ENCODE assay signal across 8 cellular contexts in genomic region chr7:30028749-30029635, GRCh38. TPM values are rescaled to one million over a fixed set of nuclear protein-coding genes. Genes with fewer than 3 reads are reported as not detected.
DNase-seq lines count a peak whose midpoint lies in the region; ATAC-seq, FAIRE-seq and TF ChIP-seq lines count a peak whose summit lies in the region.

No MANE protein-coding gene starts in this region.

- peak overlapping the region; percentile 77 for H3K4me2 ChIP-seq in keratinocyte (ENCODE audit: control insufficient read depth, extremely low read depth, insufficient read depth, low read depth, low read length)

- peak overlapping the region; percentile 54 to 87 for H3K4me3 ChIP-seq in CD4-positive, alpha-beta memory T cell (ENCODE audit: low read length in 2 of 2)
- peak overlapping the region; percentile 82 to 96 (median 92) for H3K4me3 ChIP-seq in Peyer's patch
- H3K4me3 ChIP-seq in breast epithelium: peak overlapping the region; percentile 79 to 96 (median 87)
- H3K4me3 ChIP-seq in keratinocyte (ENCODE audit: control insufficient read depth in 2 of 3, extremely low read depth in 1 of 3, insufficient read depth in 2 of 3, low read depth in 1 of 3, low read length in 3 of 3): peak overlapping the region; percentile 86 to 99 (median 96)

- peak overlapping the region in 5 of 7 donors; percentile 86 to 93 (median 89) for H3K27ac Mint-ChIP-seq in CD4-positive, alpha-beta memory T cell

- no peaks in the 10 kb centered on the region for H4K20me1 ChIP-seq in keratinocyte (ENCODE audit: control insufficient read depth, extremely low read depth, insufficient read depth, low read length)

- H3K4me1 ChIP-seq in CD4-positive, alpha-beta memory T cell (ENCODE audit: insufficient read depth, low read length): peaks cover 45% of the 10 kb centered on the region
- peaks cover 0 to 37% (median 8%) of the 10 kb centered on the region in 4 donors for H3K4me1 ChIP-seq in Peyer's patch
- H3K4me1 ChIP-seq in breast epithelium: peaks cover 0 to 15% of the 10 kb centered on the region in 2 donors
- H3K4me1 ChIP-seq in keratinocyte (ENCODE audit: control insufficient read depth, extremely low read depth, insufficient read depth, low read length): peaks cover 22% of the 10 kb centered on the region

- POLR2A ChIA-PET in CD4-positive, alpha-beta memory T cell (lab: Charles Lee; ENCODE audit: partially characterized antibody): interaction anchor here (1.7 to 3.7 kb wide), 3 partner anchors 15 to 450 kb away, joined by 4 to 19 read pairs (median 8); partner anchors contain the start of genes MTURN and NOD1

- peaks cover 58% of the 10 kb centered on the region for H3K79me2 ChIP-seq in keratinocyte (ENCODE audit: control insufficient read depth, insufficient read depth, low read length)

- ATAC-seq in GM18868 (IDR thresholded peaks at IDR 0.05; ENCODE audit: unreplicated experiment) (peak; percentile 17), HG03066 (IDR thresholded peaks at IDR 0.05; ENCODE audit: low read depth, unreplicated experiment) (peak; percentile 17)

- H3K9me3 ChIP-seq in CD4-positive, alpha-beta memory T cell (ENCODE audit: control insufficient read depth in 1 of 2, low read length in 2 of 2): no peaks in the 10 kb centered on the region
- H3K9me3 ChIP-seq in Peyer's patch (no peaks in the 10 kb centered on the region), breast epithelium (no peaks in the 10 kb centered on the region), keratinocyte (ENCODE audit: control insufficient read depth, low read depth, low read length) (no peaks in the 10 kb centered on the region)

- no peaks in the 10 kb centered on the region for H3K36me3 ChIP-seq in CD4-positive, alpha-beta memory T cell (ENCODE audit: insufficient read depth, low read length)
- H3K36me3 ChIP-seq in Peyer's patch (no peaks in the 10 kb centered on the region), breast epithelium (no peaks in the 10 kb centered on the region), keratinocyte (ENCODE audit: control insufficient read depth in 2 of 2, extremely low read depth in 1 of 2, insufficient read depth in 2 of 2, low read length in 2 of 2) (no peaks in the 10 kb centered on the region)

- H3K27ac ChIP-seq in CD4-positive, alpha-beta memory T cell (ENCODE audit: low read depth, low read length): peak overlapping the region; percentile 63
- H3K27ac ChIP-seq in Peyer's patch (peak overlapping the region; percentile 87 to 93 (median 91)), breast epithelium (peak overlapping the region; percentile 92 to 96), keratinocyte (ENCODE audit: control insufficient read depth, insufficient read depth, low read length) (peak overlapping the region; percentile 81)

- H3K9me1 ChIP-seq in keratinocyte (ENCODE audit: control insufficient read depth, extremely low read depth, insufficient read depth, low read length): no peaks in the 10 kb centered on the region

- intact Hi-C loops in CD4-positive, alpha-beta memory T cell (cut with micrococcal nuclease): loop anchor here (1.0 to 5.0 kb wide), 4 partner anchors 33 to 698 kb away; partner anchors contain the start of genes GARS1 and NOD1
- intact Hi-C loops in breast epithelium (cut with DNase I; ENCODE audit: low total_unique reads): no loop called here

- no peaks in the 10 kb centered on the region for H3K9me3 Mint-ChIP-seq in CD4-positive, alpha-beta memory T cell

- peak overlapping the region; percentile 83 for H3K9ac ChIP-seq in keratinocyte (ENCODE audit: control insufficient read depth, extremely low read depth, insufficient read depth, low read length)

- peaks cover 19 to 36% (median 29%) of the 10 kb centered on the region in 4 donors for H3K4me1 Mint-ChIP-seq in CD4-positive, alpha-beta memory T cell

- H3K36me3 Mint-ChIP-seq in CD4-positive, alpha-beta memory T cell: peaks cover 0 to 23% of the 10 kb centered on the region in 2 donors

- peak; percentile 15 to 25 for TF ChIP-seq POLR2A in Peyer's patch (IDR thresholded peaks at IDR 0.05)
- TF ChIP-seq POLR2A in breast epithelium (IDR thresholded peaks at IDR 0.05): no peak

- H3K27me3 ChIP-seq in CD4-positive, alpha-beta memory T cell (ENCODE audit: insufficient read depth, low read length): no peaks in the 10 kb centered on the region
- H3K27me3 ChIP-seq in Peyer's patch: no peaks in the 10 kb centered on the region
- no peaks in the 10 kb centered on the region for H3K27me3 ChIP-seq in breast epithelium
- H3K27me3 ChIP-seq in keratinocyte (ENCODE audit: control insufficient read depth, extremely low read depth, insufficient read depth, low read length): no peaks in the 10 kb centered on the region

- DNase-seq in CD4-positive, alpha-beta memory T cell: peak; percentile 35 to 43 (median 41)
- DNase-seq in Peyer's patch: peak in 2 of 3 donors; percentile 41 to 62
- peak; percentile 23 to 54 for DNase-seq in breast epithelium (ENCODE audit: low spot score in 2 of 2)
- DNase-seq in keratinocyte (ENCODE audit: low read depth, low spot score): no peak
- DNase-seq in stimulated activated CD8-positive, alpha-beta memory T cell treated with anti-CD3 and anti-CD28 coated beads, Interleukin-4, amount 100 ng/mL, for 24 hours (ENCODE audit: low read depth): peak; percentile 1
- DNase-seq in NCI-H1436 treated with DMSO at 0.1 percent for 48 hours (lab: John Stamatoyannopoulos, UW): no peak

- peak overlapping the region; percentile 82 for H2AFZ ChIP-seq in keratinocyte (ENCODE audit: control insufficient read depth, low read length)

- CTCF ChIA-PET in CD4-positive, alpha-beta memory T cell (lab: Charles Lee; ENCODE audit: partially characterized antibody): interaction anchor here (1.6 to 1.9 kb wide), 2 partner anchors 13 to 33 kb away, joined by 4 to 9 read pairs; no protein-coding TSS in a partner anchor

- peak; percentile 23 for FAIRE-seq in keratinocyte (lab: Jason Lieb, UNC)

- no peaks in the 10 kb centered on the region for H3K27me3 Mint-ChIP-seq in CD4-positive, alpha-beta memory T cell

- no peak overlapping the region for H3K4me3 Mint-ChIP-seq in CD4-positive, alpha-beta memory T cell

- dilution Hi-C loops in keratinocyte (cut with MboI; ENCODE audit: extremely low pct_ligation_motif_present, low sequenced_read_pairs): no loop called here

- TF ChIP-seq CTCF in Peyer's patch (IDR thresholded peaks at IDR 0.05) (peak in 2 of 6 experiments; percentile 7 to 25), breast epithelium (IDR thresholded peaks at IDR 0.05) (peak in 1 of 3 donors; percentile 8), keratinocyte (optimal IDR thresholded peaks at IDR 0.05 in 1 of 3, IDR thresholded peaks at IDR 0.05 in 1 of 3, conservative IDR thresholded peaks at IDR 0.05 in 1 of 3; ENCODE audit: extremely low read depth in 1 of 3, insufficient read depth in 2 of 3, low read length in 3 of 3) (no peak)

RNA-seq across cellular contexts. Expression of gene PLEKHA8, which starts 0.8 kb away (rescaled TPM):
- total RNA-seq in CD4-positive, alpha-beta memory T cell: 10 to 100 TPM; 11.8 to 13.2 TPM
- polyA plus RNA-seq in CD4-positive, alpha-beta memory T cell: 1 to 10 TPM; 2.4 to 4.2 TPM
- total RNA-seq in Peyer's patch (10 to 100 TPM in 3 of 4 donors, 1 to 10 TPM in 1; 9.9 to 30.1 (median 15.2) TPM), breast epithelium (10 to 100 TPM in 2 of 3 donors, 1 to 10 TPM in 1; 7.5 to 15.1 (median 14.0) TPM)
- polyA plus RNA-seq in keratinocyte: 5.7 to 9.6 TPM (median 6.0 TPM) in 3 replicates
- 7.5 TPM for polyA plus RNA-seq in keratinocyte (2011; ENCODE audit: low read depth)
- polyA plus RNA-seq in keratinocyte (2011; cell fraction: cytosol; rRNA removed): 3.7 and 6.8 TPM in 2 replicates
- polyA plus RNA-seq in keratinocyte (2011; cell fraction: nucleus; rRNA removed): 8.2 and 10.6 TPM in 2 replicates
- 5.4 and 6.4 TPM in 2 replicates for polyA plus RNA-seq in keratinocyte (2012; ENCODE audit: low replicate concordance)
- 3.1 to 14.9 TPM (median 8.6 TPM) in 3 replicates for polyA minus RNA-seq in keratinocyte
- 5.6 TPM for polyA minus RNA-seq in keratinocyte (2011; cell fraction: cytosol; rRNA and poly(A)+ RNA removed)
- polyA minus RNA-seq in keratinocyte (2011; cell fraction: nucleus; rRNA and poly(A)+ RNA removed): 11.3 and 23.2 TPM in 2 replicates

RNA-seq across cellular contexts. Expression of gene FKBP14, which starts 2.5 kb away (rescaled TPM):
- total RNA-seq in CD4-positive, alpha-beta memory T cell: 1 to 10 TPM; 6.0 to 6.3 TPM
- polyA plus RNA-seq in CD4-positive, alpha-beta memory T cell: 1 to 10 TPM; 1.6 to 3.2 TPM
- 1 to 10 TPM; 4.2 to 8.5 (median 6.3) TPM for total RNA-seq in Peyer's patch
- total RNA-seq in breast epithelium: 10 to 100 TPM in 1 of 3 donors, 1 to 10 TPM in 2; 3.8 to 13.0 (median 9.5) TPM
- 16.0 to 24.5 TPM (median 18.3 TPM) in 3 replicates for polyA plus RNA-seq in keratinocyte
- 5.0 TPM for polyA plus RNA-seq in keratinocyte (2011; ENCODE audit: low read depth)
- polyA plus RNA-seq in keratinocyte (2011; cell fraction: cytosol; rRNA removed): 7.7 and 13.9 TPM in 2 replicates
- polyA plus RNA-seq in keratinocyte (2011; cell fraction: nucleus; rRNA removed): 27.9 and 33.7 TPM in 2 replicates
- 7.2 and 12.3 TPM in 2 replicates for polyA plus RNA-seq in keratinocyte (2012; ENCODE audit: low replicate concordance)
- 2.7 to 14.4 TPM (median 10.8 TPM) in 3 replicates for polyA minus RNA-seq in keratinocyte
- 6.1 TPM for polyA minus RNA-seq in keratinocyte (2011; cell fraction: cytosol; rRNA and poly(A)+ RNA removed)
- polyA minus RNA-seq in keratinocyte (2011; cell fraction: nucleus; rRNA and poly(A)+ RNA removed): 16.2 and 33.8 TPM in 2 replicates

RNA-seq across cellular contexts. Expression of gene SCRN1, which starts 39.4 kb away (rescaled TPM):
- 1 to 10 TPM; 2.0 to 2.5 TPM for total RNA-seq in CD4-positive, alpha-beta memory T cell
- polyA plus RNA-seq in CD4-positive, alpha-beta memory T cell: 1 to 10 TPM; 2.3 to 2.9 TPM
- total RNA-seq in Peyer's patch (10 to 100 TPM in 1 of 4 donors, 1 to 10 TPM in 3; 3.7 to 34.7 (median 7.4) TPM), breast epithelium (10 to 100 TPM; 25.9 to 32.0 (median 31.5) TPM)
- polyA plus RNA-seq in keratinocyte: 46.0 to 58.2 TPM (median 52.3 TPM) in 3 replicates
- polyA plus RNA-seq in keratinocyte (2011; ENCODE audit: low read depth): 9.3 TPM
- polyA plus RNA-seq in keratinocyte (2011; cell fraction: cytosol; rRNA removed): 45.2 and 58.7 TPM in 2 replicates
- polyA plus RNA-seq in keratinocyte (2011; cell fraction: nucleus; rRNA removed): 43.3 and 44.2 TPM in 2 replicates
- 13.3 and 53.9 TPM in 2 replicates for polyA plus RNA-seq in keratinocyte (2012; ENCODE audit: low replicate concordance)
- polyA minus RNA-seq in keratinocyte: 41.5 to 78.1 TPM (median 63.6 TPM) in 3 replicates
- polyA minus RNA-seq in keratinocyte (2011; cell fraction: cytosol; rRNA and poly(A)+ RNA removed): 54.3 TPM
- 30.2 and 54.1 TPM in 2 replicates for polyA minus RNA-seq in keratinocyte (2011; cell fraction: nucleus; rRNA and poly(A)+ RNA removed)

Comparison
In these comparisons a context has a peak if more than half of its experiments do, and no peak if none do; other contexts are left out.
1. DNase-seq: peak in CD4-positive, alpha-beta memory T cell (5 of 5), Peyer's patch (2 of 3), breast epithelium (2 of 2) and stimulated activated CD8-positive, alpha-beta memory T cell treated with anti-CD3 and anti-CD28 coated beads, Interleukin-4, amount 100 ng/mL, for 24 hours (single experiment); none in keratinocyte (single experiment) and NCI-H1436 treated with DMSO at 0.1 percent for 48 hours (single experiment).
2. Peak in every context shown above with its lines, with median percentiles within 50 percentile points of each other: H3K27ac ChIP-seq and H3K4me3 ChIP-seq.